Comparison of ENCODE assay signal across 8 cellular contexts in genomic region chr20:58893355-58894151, GRCh38. TPM values are rescaled to one million over a fixed set of nuclear protein-coding genes. Genes with fewer than 3 reads are reported as not detected.
DNase-seq lines count a peak whose midpoint lies in the region; ATAC-seq and TF ChIP-seq lines count a peak whose summit lies in the region.

No MANE protein-coding gene starts in this region.

- H3K27ac ChIP-seq in substantia nigra (ENCODE audit: low read depth, low read length, poor library complexity, severe bottlenecking) = no peak overlapping the region

- H3K4me1 Mint-ChIP-seq in WTC11 = peaks cover 56% of the 10 kb centered on the region

- H3K4me3 Mint-ChIP-seq in WTC11 = peak overlapping the region; percentile 94

- ATAC-seq in WTC11 (no peak), HG02973 (IDR thresholded peaks at IDR 0.05; ENCODE audit: unreplicated experiment) (no peak), GM18868 (IDR thresholded peaks at IDR 0.05; ENCODE audit: unreplicated experiment) (no peak)

- no peaks in the 10 kb centered on the region for H3K9me3 Mint-ChIP-seq in WTC11

- peaks cover 19% of the 10 kb centered on the region for H3K36me3 Mint-ChIP-seq in WTC11

- no peaks in the 10 kb centered on the region for H3K27me3 Mint-ChIP-seq in WTC11 (ENCODE audit: low read depth)

- DNase-seq in SIG-M5 treated with dmso at 0.1 percent for 504 hours (lab: John Stamatoyannopoulos, UW; ENCODE audit: unreplicated experiment) (peak; percentile 50), SIG-M5 (lab: John Stamatoyannopoulos, UW) (no peak), WTC11 (ENCODE audit: low spot score) (no peak), foreskin fibroblast (no peak), substantia nigra (lab: John Stamatoyannopoulos, UW) (no peak)
- DNase-seq in stimulated activated CD4-positive, alpha-beta T cell treated with anti-CD3 and anti-CD28 coated beads, TNF-alpha, amount 100 ng/mL, for 48 hours (ENCODE audit: low read depth in 3 of 3) = peak; percentile 21 to 49 (median 48)

- H3K4me3 ChIP-seq in foreskin fibroblast (ENCODE audit: low read depth in 1 of 2, low read length in 2 of 2) = peak overlapping the region; percentile 83 to 84

- POLR2A ChIA-PET in WTC11 (lab: Charles Lee) = no interaction called here

- peak overlapping the region; percentile 58 for H3K27ac Mint-ChIP-seq in WTC11

- CTCF ChIA-PET in WTC11 (lab: Charles Lee) = no interaction called here

- TF ChIP-seq CTCF in WTC11 (IDR thresholded peaks at IDR 0.05) (no peak), foreskin fibroblast (IDR thresholded peaks at IDR 0.05; ENCODE audit: low read depth, low read length) (no peak)

TF ChIP-seq in WTC11, 78 proteins besides CTCF, POLR2A, EP300 and RAD21:
- TF ChIP-seq ZNF121 (CRISPR knock-in tag; IDR thresholded peaks at IDR 0.05) = no peak
- TF ChIP-seq ESRRA (CRISPR knock-in tag; IDR thresholded peaks at IDR 0.05; ENCODE audit: borderline replicate concordance) = no peak
- TF ChIP-seq TCF7 (CRISPR knock-in tag; IDR thresholded peaks at IDR 0.05; ENCODE audit: low read depth) = no peak
- TF ChIP-seq SOX15 (CRISPR knock-in tag; IDR thresholded peaks at IDR 0.05) = no peak
- no peak for TF ChIP-seq SMAD4 (CRISPR knock-in tag; IDR thresholded peaks at IDR 0.05)
- TF ChIP-seq OVOL2 (CRISPR knock-in tag; IDR thresholded peaks at IDR 0.05; ENCODE audit: borderline replicate concordance) = no peak
- TF ChIP-seq GABPB1 (CRISPR knock-in tag; IDR thresholded peaks at IDR 0.05) = no peak
- TF ChIP-seq, protein P1, sequence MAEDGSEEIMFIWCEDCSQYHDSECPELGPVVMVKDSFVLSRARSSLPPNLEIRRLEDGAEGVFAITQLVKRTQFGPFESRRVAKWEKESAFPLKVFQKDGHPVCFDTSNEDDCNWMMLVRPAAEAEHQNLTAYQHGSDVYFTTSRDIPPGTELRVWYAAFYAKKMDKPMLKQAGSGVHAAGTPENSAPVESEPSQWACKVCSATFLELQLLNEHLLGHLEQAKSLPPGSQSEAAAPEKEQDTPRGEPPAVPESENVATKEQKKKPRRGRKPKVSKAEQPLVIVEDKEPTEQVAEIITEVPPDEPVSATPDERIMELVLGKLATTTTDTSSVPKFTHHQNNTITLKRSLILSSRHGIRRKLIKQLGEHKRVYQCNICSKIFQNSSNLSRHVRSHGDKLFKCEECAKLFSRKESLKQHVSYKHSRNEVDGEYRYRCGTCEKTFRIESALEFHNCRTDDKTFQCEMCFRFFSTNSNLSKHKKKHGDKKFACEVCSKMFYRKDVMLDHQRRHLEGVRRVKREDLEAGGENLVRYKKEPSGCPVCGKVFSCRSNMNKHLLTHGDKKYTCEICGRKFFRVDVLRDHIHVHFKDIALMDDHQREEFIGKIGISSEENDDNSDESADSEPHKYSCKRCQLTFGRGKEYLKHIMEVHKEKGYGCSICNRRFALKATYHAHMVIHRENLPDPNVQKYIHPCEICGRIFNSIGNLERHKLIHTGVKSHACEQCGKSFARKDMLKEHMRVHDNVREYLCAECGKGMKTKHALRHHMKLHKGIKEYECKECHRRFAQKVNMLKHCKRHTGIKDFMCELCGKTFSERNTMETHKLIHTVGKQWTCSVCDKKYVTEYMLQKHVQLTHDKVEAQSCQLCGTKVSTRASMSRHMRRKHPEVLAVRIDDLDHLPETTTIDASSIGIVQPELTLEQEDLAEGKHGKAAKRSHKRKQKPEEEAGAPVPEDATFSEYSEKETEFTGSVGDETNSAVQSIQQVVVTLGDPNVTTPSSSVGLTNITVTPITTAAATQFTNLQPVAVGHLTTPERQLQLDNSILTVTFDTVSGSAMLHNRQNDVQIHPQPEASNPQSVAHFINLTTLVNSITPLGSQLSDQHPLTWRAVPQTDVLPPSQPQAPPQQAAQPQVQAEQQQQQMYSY (CRISPR knock-in tag; IDR thresholded peaks at IDR 0.05) = no peak
- no peak for TF ChIP-seq NFYB (CRISPR knock-in tag; conservative IDR thresholded peaks at IDR 0.05; ENCODE audit: low read depth)
- TF ChIP-seq CREB1 (CRISPR knock-in tag; IDR thresholded peaks at IDR 0.05) = no peak
- no peak for TF ChIP-seq E2F1 (CRISPR knock-in tag; IDR thresholded peaks at IDR 0.05)
TF ChIP-seq in WTC11: peak in this region for 0.

RNA-seq across cellular contexts. Expression of gene GNAS, which starts 41.0 kb away (rescaled TPM):
- 868 to 954 TPM (median 912 TPM) in 3 replicates for total RNA-seq in WTC11 (2021)

RNA-seq across cellular contexts. Expression of gene GNAS-AS1, which starts 42.9 kb away (rescaled TPM):
- total RNA-seq in WTC11 (2021) = 12.2 to 13.4 TPM (median 12.8 TPM) in 3 replicates

Comparison
In these comparisons a context has a peak if more than half of its experiments do, and no peak if none do; other contexts are left out.
1. DNase-seq: peak in SIG-M5 treated with dmso at 0.1 percent for 504 hours (single experiment) and stimulated activated CD4-positive, alpha-beta T cell treated with anti-CD3 and anti-CD28 coated beads, TNF-alpha, amount 100 ng/mL, for 48 hours (3 of 3); none in SIG-M5 (single experiment), WTC11 (single experiment), foreskin fibroblast (0 of 2) and substantia nigra (0 of 49).